Comparison of ENCODE assay signal across 13 cellular contexts in genomic region chr5:98957307-98957706, GRCh38. TPM values are rescaled to one million over a fixed set of nuclear protein-coding genes. Genes with fewer than 3 reads are reported as not detected.
DNase-seq lines count a peak whose midpoint lies in the region; ATAC-seq lines count a peak whose summit lies in the region.
"Had no signal": no experiment of that assay in that cellular context is flagged by ENCODE, and none has a peak within 500 bp of the region (broad histone marks: within the 10 kb centered on the region; RNA-seq: fewer than 3 reads in every experiment).

No MANE protein-coding gene starts in this region.

- no peak overlapping the region for H2BK15ac ChIP-seq in mesenchymal stem cell (ENCODE audit: low read depth, poor library complexity, severe bottlenecking)

- peaks cover 3% of the 10 kb centered on the region for H3K79me1 ChIP-seq in mesenchymal stem cell (replicated peaks; ENCODE audit: low read length, poor library complexity, severe bottlenecking)

- no peaks in the 10 kb centered on the region for H3K9me3 ChIP-seq in mesenchymal stem cell (ENCODE audit: control insufficient read depth, low read length)
- H3K9me3 ChIP-seq: Caco-2 had no signal

- no peak overlapping the region for H2AK5ac ChIP-seq in mesenchymal stem cell (ENCODE audit: low read length, severe bottlenecking)

- H3K18ac ChIP-seq in mesenchymal stem cell (ENCODE audit: low read depth in 1 of 2, low read length in 2 of 2) = no peak overlapping the region

- H3K4ac ChIP-seq in mesenchymal stem cell (ENCODE audit: low read depth in 1 of 2, low read length in 2 of 2) = no peak overlapping the region

- H2BK12ac ChIP-seq in mesenchymal stem cell (ENCODE audit: low read length in 2 of 2) = no peak overlapping the region

- H3K14ac ChIP-seq in mesenchymal stem cell (ENCODE audit: low read length in 2 of 2) = no peak overlapping the region

- ATAC-seq in HG02840 (IDR thresholded peaks at IDR 0.05; ENCODE audit: low FRiP score, unreplicated experiment) (no peak), HG02623 (IDR thresholded peaks at IDR 0.05; ENCODE audit: unreplicated experiment) (no peak), GM18867 (IDR thresholded peaks at IDR 0.05; ENCODE audit: unreplicated experiment) (no peak), HG02870 (IDR thresholded peaks at IDR 0.05; ENCODE audit: unreplicated experiment) (no peak)

- H3K23ac ChIP-seq in mesenchymal stem cell (ENCODE audit: low read length in 2 of 2) = no peak overlapping the region

- no peak overlapping the region for H2AFZ ChIP-seq in mesenchymal stem cell (ENCODE audit: low read depth, low read length)

- H3K27me3 ChIP-seq in mesenchymal stem cell (ENCODE audit: control insufficient read depth in 1 of 2, insufficient read depth in 1 of 2, low read length in 2 of 2) = no peaks in the 10 kb centered on the region

- no peaks in the 10 kb centered on the region for H3K4me1 ChIP-seq in mesenchymal stem cell (ENCODE audit: control insufficient read depth, insufficient read depth, low read depth, low read length)

- no peak overlapping the region for H3K27ac ChIP-seq in mesenchymal stem cell (ENCODE audit: low read length, poor library complexity, severe bottlenecking)
- H3K27ac ChIP-seq: C4-2B, HL-60 had no signal

- H3K4me2 ChIP-seq in mesenchymal stem cell (ENCODE audit: low read length, poor library complexity, severe bottlenecking) = no peak overlapping the region

- WGBS in mesenchymal stem cell = 100% methylated on average over 1 of the region's 2 CpGs

- no peak overlapping the region for H4K91ac ChIP-seq in mesenchymal stem cell (ENCODE audit: low read length)

- no peak overlapping the region for H3K4me3 ChIP-seq in mesenchymal stem cell (ENCODE audit: insufficient read depth in 1 of 2, low read depth in 1 of 2, low read length in 2 of 2)

- no peak overlapping the region for H3K9ac ChIP-seq in mesenchymal stem cell (ENCODE audit: low read length)

- H3K36me3 ChIP-seq in mesenchymal stem cell (ENCODE audit: control insufficient read depth in 1 of 2, insufficient read depth in 2 of 2, low read depth in 1 of 2, low read length in 2 of 2) = no peaks in the 10 kb centered on the region

- H4K8ac ChIP-seq in mesenchymal stem cell (ENCODE audit: low read length) = no peak overlapping the region

- H2BK120ac ChIP-seq in mesenchymal stem cell (ENCODE audit: low read depth, low read length) = peak overlapping the region; percentile 19

- DNase-seq in OCI-M1 (lab: John Stamatoyannopoulos, UW) (peak; percentile 22), dermis blood vessel endothelial cell (peak; percentile 13), mesenchymal stem cell (no peak)
- DNase-seq: AML-193; Caco-2; CD4-positive, alpha-beta T cell; H9 had no signal

- no peak overlapping the region for H2BK5ac ChIP-seq in mesenchymal stem cell (ENCODE audit: low read depth, low read length, poor library complexity, severe bottlenecking)

RNA-seq across cellular contexts. Expression of gene CHD1, which starts 28.5 kb away (rescaled TPM):
- total RNA-seq in dermis blood vessel endothelial cell = 74.4 and 104 TPM in 2 replicates
- 18.1 TPM for polyA plus RNA-seq in mesenchymal stem cell (2013, experiment 1 of 2)
- 18.2 TPM for polyA plus RNA-seq in mesenchymal stem cell (2013, experiment 2 of 2)
